ENCODE assay signal across 1 cellular context in the genomic region with DNA sequence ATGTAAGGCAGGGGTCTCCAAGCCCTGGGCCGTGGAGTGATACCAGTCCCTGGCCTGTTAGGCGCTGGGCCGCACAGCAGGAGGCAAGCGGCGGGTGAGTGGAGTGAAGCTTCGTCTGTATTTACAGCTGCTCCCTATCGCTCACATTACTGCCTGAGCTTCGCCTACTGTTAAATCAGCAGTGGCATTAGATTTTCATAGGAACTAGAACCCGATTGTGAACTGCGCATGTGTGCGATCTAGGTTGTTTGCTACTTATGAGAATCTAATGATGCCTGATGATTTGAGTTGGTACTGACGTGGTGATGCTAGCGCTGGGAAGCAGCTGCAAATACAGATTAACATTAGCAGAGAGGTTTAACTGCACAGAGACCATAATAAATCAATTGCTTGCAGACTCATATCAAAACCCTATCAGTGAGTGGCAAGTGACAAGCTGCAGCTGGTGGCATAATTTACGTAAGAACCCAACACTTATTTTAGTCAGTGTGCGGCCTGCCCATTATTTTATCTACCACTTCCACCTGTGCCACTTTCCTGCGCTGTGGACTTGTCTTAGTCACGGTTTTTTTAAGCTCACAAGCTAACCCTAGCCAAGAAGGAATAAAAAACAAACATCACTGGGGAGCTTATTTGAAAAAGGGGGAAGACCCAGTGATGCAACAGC.
TF ChIP-seq lines count a peak whose summit lies in the region.

No MANE protein-coding gene starts in this region.

TF ChIP-seq in K562, 482 proteins besides CTCF, POLR2A, EP300 and RAD21 (continued from another document):
- peak; percentile 41; the same call in 1 of the 2 replicates for TF ChIP-seq TAL1 (IDR thresholded peaks at IDR 0.05)
- TF ChIP-seq ZNF696 (CRISPR knock-in tag; conservative IDR thresholded peaks at IDR 0.05), result no peak
- peak; percentile 43; the same call in 1 of the 2 replicates for TF ChIP-seq TEAD4 (IDR thresholded peaks at IDR 0.05; ENCODE audit: low read length)
- no peak for TF ChIP-seq TEAD4 (CRISPR knock-in tag; IDR thresholded peaks at IDR 0.05; ENCODE audit: borderline replicate concordance)
- peak; percentile 69 to 70 for TF ChIP-seq NRF1 (conservative IDR thresholded peaks at IDR 0.05 in 1 of 2, IDR thresholded peaks at IDR 0.05 in 1 of 2)
- TF ChIP-seq CBFA2T3 (IDR thresholded peaks at IDR 0.05), result peak; percentile 74
- TF ChIP-seq ARID1B (IDR thresholded peaks at IDR 0.05), result 0 out of 2 replicates have a peak, but pooled peaks have one; percentile 22
TF ChIP-seq in K562: peak in this region for 10.
